1 cellular context compared by ENCODE assay signal in genomic region chr7:2555121-2556052, GRCh38.
TF ChIP-seq lines count a peak whose summit lies in the region.

Gene BRAT1 (minus strand): TSS chr7:2555524. CDS start chr7:2554431, 1,093 bp downstream.

TF ChIP-seq in HEK293, 187 proteins besides CTCF, POLR2A, EP300 and RAD21 (continued from another document and continues in another):
- 0 out of 2 replicates have a peak, but pooled peaks have one; percentile 25 for TF ChIP-seq ZNF629 (tag by site-specific recombination; IDR thresholded peaks at IDR 0.05)
- TF ChIP-seq ZBTB10 (tag by site-specific recombination; IDR thresholded peaks at IDR 0.05) = 0 out of 2 replicates have a peak, but pooled peaks have one; percentile 33
- TF ChIP-seq ZNF596 (tag by site-specific recombination; IDR thresholded peaks at IDR 0.05) = no peak
- TF ChIP-seq ZNF302 (tag by site-specific recombination; IDR thresholded peaks at IDR 0.05; ENCODE audit: low read depth) = no peak
- peak; percentile 38; the same call in 1 of the 2 replicates for TF ChIP-seq ZNF501 (tag by site-specific recombination; IDR thresholded peaks at IDR 0.05)
- no peak for TF ChIP-seq ZFP41 (tag by site-specific recombination; IDR thresholded peaks at IDR 0.05; ENCODE audit: borderline replicate concordance)
- TF ChIP-seq ZNF280C (tag by site-specific recombination; IDR thresholded peaks at IDR 0.05) = no peak
- no peak for TF ChIP-seq FEZF1 (tag by site-specific recombination; IDR thresholded peaks at IDR 0.05)
- TF ChIP-seq ZNF701 (tag by site-specific recombination; IDR thresholded peaks at IDR 0.05) = no peak
- no peak for TF ChIP-seq ZNF16 (tag by site-specific recombination; IDR thresholded peaks at IDR 0.05; ENCODE audit: low read depth)
- no peak for TF ChIP-seq ZNF155 (tag by site-specific recombination; IDR thresholded peaks at IDR 0.05)
- no peak for TF ChIP-seq RBAK (tag by site-specific recombination; IDR thresholded peaks at IDR 0.05)
- peak; percentile 44; the same call in 1 of the 2 replicates for TF ChIP-seq KLF10 (tag by site-specific recombination; IDR thresholded peaks at IDR 0.05)
- no peak for TF ChIP-seq ZBTB21 (tag by site-specific recombination; IDR thresholded peaks at IDR 0.05)
- TF ChIP-seq ZNF214 (tag by site-specific recombination; IDR thresholded peaks at IDR 0.05; ENCODE audit: borderline replicate concordance) = no peak
- TF ChIP-seq ZNF76 (tag by site-specific recombination; IDR thresholded peaks at IDR 0.05; ENCODE audit: borderline replicate concordance, low read depth) = no peak
- no peak for TF ChIP-seq OVOL3 (tag by site-specific recombination; IDR thresholded peaks at IDR 0.05)
- no peak for TF ChIP-seq MYNN (tag by site-specific recombination; IDR thresholded peaks at IDR 0.05; ENCODE audit: borderline replicate concordance)
- TF ChIP-seq ZNF571 (tag by site-specific recombination; IDR thresholded peaks at IDR 0.05) = no peak
- no peak for TF ChIP-seq HIC1 (tag by site-specific recombination; IDR thresholded peaks at IDR 0.05)
- no peak for TF ChIP-seq ZNF121 (tag by site-specific recombination; IDR thresholded peaks at IDR 0.05)
- TF ChIP-seq ZIC2 (tag by site-specific recombination; IDR thresholded peaks at IDR 0.05) = peak; percentile 86
- TF ChIP-seq ZNF221 (tag by site-specific recombination; IDR thresholded peaks at IDR 0.05; ENCODE audit: borderline replicate concordance) = no peak
- no peak for TF ChIP-seq ZNF280D (tag by site-specific recombination; IDR thresholded peaks at IDR 0.05)
- no peak for TF ChIP-seq ZNF558 (tag by site-specific recombination; IDR thresholded peaks at IDR 0.05)
- TF ChIP-seq ZNF555 (tag by site-specific recombination; conservative IDR thresholded peaks at IDR 0.05) = no peak
- TF ChIP-seq GLIS1 (tag by site-specific recombination; IDR thresholded peaks at IDR 0.05) = peak; percentile 60; the same call in 1 of the 2 replicates
- no peak for TF ChIP-seq ZNF654 (tag by site-specific recombination; IDR thresholded peaks at IDR 0.05; ENCODE audit: low read depth)
- TF ChIP-seq ZBTB48 (tag by site-specific recombination; IDR thresholded peaks at IDR 0.05) = peak; percentile 90
- no peak for TF ChIP-seq ZBTB44 (tag by site-specific recombination; IDR thresholded peaks at IDR 0.05)
- peak; percentile 59; the same call in 1 of the 2 replicates for TF ChIP-seq PATZ1 (tag by site-specific recombination; IDR thresholded peaks at IDR 0.05)
- peak; percentile 36; the same call in 1 of the 2 replicates for TF ChIP-seq IKZF3 (tag by site-specific recombination; IDR thresholded peaks at IDR 0.05)
- no peak for TF ChIP-seq ZNF426 (tag by site-specific recombination; IDR thresholded peaks at IDR 0.05)
- peak; percentile 67 for TF ChIP-seq SCRT2 (tag by site-specific recombination; IDR thresholded peaks at IDR 0.05)
- peak; percentile 53; the same call in 1 of the 2 replicates for TF ChIP-seq ZNF324 (tag by site-specific recombination; IDR thresholded peaks at IDR 0.05)
- no peak for TF ChIP-seq ZNF362 (tag by site-specific recombination; IDR thresholded peaks at IDR 0.05)
- peak; percentile 61 for TF ChIP-seq ZBTB17 (tag by site-specific recombination; IDR thresholded peaks at IDR 0.05)
- peak; percentile 68; the same call in 1 of the 2 replicates for TF ChIP-seq ZEB2 (tag by site-specific recombination; IDR thresholded peaks at IDR 0.05)
- TF ChIP-seq ZNF660 (tag by site-specific recombination; IDR thresholded peaks at IDR 0.05) = 0 out of 2 replicates have a peak, but pooled peaks have one; percentile 49
- TF ChIP-seq PRDM2 (tag by site-specific recombination; IDR thresholded peaks at IDR 0.05; ENCODE audit: borderline replicate concordance) = no peak
